22 cellular contexts compared by ENCODE assay signal in the genomic region with DNA sequence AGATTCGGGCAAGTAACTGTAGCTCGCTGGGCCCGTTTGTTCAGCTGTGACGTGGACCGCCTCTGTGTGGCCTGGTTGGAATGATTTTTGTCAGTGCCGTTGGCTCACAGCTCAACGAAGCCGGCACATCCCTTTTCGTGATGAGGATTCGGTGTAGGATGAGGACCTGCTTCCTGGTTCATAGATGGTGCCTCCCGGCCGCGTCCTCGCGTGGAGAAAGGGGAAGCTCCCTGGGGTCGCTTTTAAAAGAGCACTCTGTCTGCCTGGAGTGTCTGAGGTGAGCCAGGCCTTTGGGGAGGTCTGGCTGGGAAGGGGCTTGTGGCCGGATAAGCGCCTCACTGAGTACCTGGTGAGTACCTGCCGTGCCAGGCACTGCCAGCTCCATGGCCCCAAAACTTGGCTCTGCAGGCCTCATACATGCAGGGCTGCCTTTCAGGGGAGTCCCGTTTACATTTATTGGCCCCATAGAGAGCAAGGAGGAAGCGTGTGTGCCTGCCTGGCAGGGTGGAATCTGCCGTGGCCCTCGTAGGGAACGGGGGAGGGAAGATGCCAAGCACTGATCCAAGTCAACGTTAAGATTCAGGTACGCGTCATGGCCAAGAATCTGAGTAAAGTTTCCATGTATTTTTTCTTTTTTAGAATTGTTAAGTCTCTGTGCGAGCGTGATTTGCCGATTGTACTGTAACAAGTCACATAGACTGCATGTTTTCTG.
A peak's percentile ranks its signal among the peaks of the same experiment; 100 is the strongest.
DNase-seq lines count a peak whose midpoint lies in the region; ATAC-seq, FAIRE-seq and TF ChIP-seq lines count a peak whose summit lies in the region.
"Had no signal": no experiment of that assay in that cellular context is flagged by ENCODE, and none has a peak within 500 bp of the region (broad histone marks: within the 10 kb centered on the region; RNA-seq: fewer than 3 reads in every experiment).

No MANE protein-coding gene starts in this region.

- H3K27ac ChIP-seq in HEK293 (ENCODE audit: extremely low read depth, low read depth, low read length) (no peak overlapping the region), kidney (ENCODE audit: low read depth in 2 of 2, low read length in 2 of 2) (no peak overlapping the region)
- H3K27ac ChIP-seq: GM23248, SJSA1 had no signal

- no peak overlapping the region for H3K9ac ChIP-seq in kidney (ENCODE audit: low read length in 2 of 2)
- H3K9ac ChIP-seq: GM23248 had no signal

- POLR2A ChIA-PET in HEK293 (lab: Yijun Ruan, JAX) = no interaction called here

- H3K36me3 ChIP-seq in HEK293 (ENCODE audit: control insufficient read depth in 2 of 2, insufficient read depth in 1 of 2, low read length in 2 of 2) (peaks cover 0 to 6% of the 10 kb centered on the region in 2 experiments; a peak in 2 of 3 replicates), kidney (ENCODE audit: control insufficient read depth in 1 of 2, insufficient read depth in 2 of 2, low read length in 2 of 2) (peaks cover 0 to 3% of the 10 kb centered on the region in 2 donors)
- H3K36me3 ChIP-seq: SJSA1 had no signal

- H3K4me3 ChIP-seq in HEK293 (ENCODE audit: low read depth, low read length) = no peak overlapping the region
- H3K4me3 ChIP-seq in kidney (ENCODE audit: low read length in 2 of 2) = no peak overlapping the region
- H3K4me3 ChIP-seq: GM23248, SJSA1 had no signal

- H3K27ac Mint-ChIP-seq in progenitor cell of endocrine pancreas = peak overlapping the region; percentile 35
- H3K27ac Mint-ChIP-seq: CD4-positive, CD25-positive, alpha-beta regulatory T cell; T-cell had no signal

- H3K36me3 Mint-ChIP-seq in progenitor cell of endocrine pancreas (ENCODE audit: insufficient read depth) = peaks cover 15% of the 10 kb centered on the region
- H3K36me3 Mint-ChIP-seq: CD4-positive, CD25-positive, alpha-beta regulatory T cell; T-cell had no signal

- CTCF ChIA-PET in HEK293 (lab: Yijun Ruan, JAX) = interaction anchor here (1.2 kb wide), 1 partner anchor 20 kb away, joined by 4 read pairs; no protein-coding TSS in a partner anchor

- H3K4me1 ChIP-seq in HEK293 (ENCODE audit: control insufficient read depth, insufficient read depth, low read length) (no peaks in the 10 kb centered on the region), kidney (ENCODE audit: control insufficient read depth in 1 of 2, insufficient read depth in 1 of 2, low read depth in 1 of 2, low read length in 2 of 2) (no peaks in the 10 kb centered on the region)
- H3K4me1 ChIP-seq: SJSA1 had no signal

- no peaks in the 10 kb centered on the region for H3K9me3 Mint-ChIP-seq in progenitor cell of endocrine pancreas (ENCODE audit: low read depth)

- H3K9me3 ChIP-seq in HEK293 (ENCODE audit: control insufficient read depth, insufficient read depth, low read depth, low read length) = no peaks in the 10 kb centered on the region
- H3K9me3 ChIP-seq in kidney (ENCODE audit: control insufficient read depth in 1 of 2, low read length in 2 of 2) = no peaks in the 10 kb centered on the region
- H3K9me3 ChIP-seq: SJSA1 had no signal

- H3K4me1 Mint-ChIP-seq in progenitor cell of endocrine pancreas (ENCODE audit: low read depth) = no peaks in the 10 kb centered on the region
- H3K4me1 Mint-ChIP-seq: CD4-positive, CD25-positive, alpha-beta regulatory T cell; T-cell had no signal

- no peak overlapping the region for H3K4me3 Mint-ChIP-seq in progenitor cell of endocrine pancreas (ENCODE audit: low read depth)
- H3K4me3 Mint-ChIP-seq: CD4-positive, CD25-positive, alpha-beta regulatory T cell; T-cell had no signal

- no peaks in the 10 kb centered on the region for H3K27me3 Mint-ChIP-seq in progenitor cell of endocrine pancreas

- DNase-seq in D341Med (ENCODE audit: low spot score) = peak; percentile 24
- DNase-seq in kidney = peak; percentile 55
- no peak for DNase-seq in progenitor cell of endocrine pancreas (ENCODE audit: low spot score, unreplicated experiment)
- no peak for DNase-seq in HCEC 1CT
- DNase-seq: CD4-positive, CD25-positive, alpha-beta regulatory T cell; DMS53; GM23248; Karpas-422; NCI-H1092 treated with DMSO at 0.1 percent for 48 hours; NCI-H1436; NCI-H1930; NCI-H2107; NCI-H524 treated with DMSO at 0.1 percent for 48 hours; NCI-H774; T-cell had no signal

- intact Hi-C loops in kidney (cut with DNase I) = no loop called here

- TF ChIP-seq CTCF in HEK293 (tag by site-specific recombination; IDR thresholded peaks at IDR 0.05) (no peak), kidney (IDR thresholded peaks at IDR 0.05; ENCODE audit: borderline replicate concordance, extremely low read depth, insufficient read depth) (no peak), progenitor cell of endocrine pancreas (IDR thresholded peaks at IDR 0.05; ENCODE audit: unreplicated experiment) (no peak)

- ATAC-seq in HG03432 (IDR thresholded peaks at IDR 0.05; ENCODE audit: unreplicated experiment) = no peak
- ATAC-seq in GM21360 (IDR thresholded peaks at IDR 0.05; ENCODE audit: unreplicated experiment) = no peak
- ATAC-seq: HepG2, T-cell had no signal

- no peak for FAIRE-seq in kidney (lab: Jason Lieb, UNC)
- FAIRE-seq: G401.6, HepG2, RCC 7860 had no signal

TF ChIP-seq in HEK293, 187 proteins besides CTCF, POLR2A, EP300 and RAD21:
- no peak for TF ChIP-seq ZSCAN30 (tag by site-specific recombination; IDR thresholded peaks at IDR 0.05)
- peak; percentile 43; the same call in 1 of the 2 replicates for TF ChIP-seq ZIC2 (tag by site-specific recombination; IDR thresholded peaks at IDR 0.05)
- no peak for TF ChIP-seq KLF9 (tag by site-specific recombination; IDR thresholded peaks at IDR 0.05; ENCODE audit: low read depth)
TF ChIP-seq in HEK293: peak in this region for 1.

Comparison
In these comparisons a context has a peak if more than half of its experiments do, and no peak if none do; other contexts are left out.
1. DNase-seq: peak in D341Med (single experiment) and kidney (single experiment); none in progenitor cell of endocrine pancreas (single experiment) and HCEC 1CT (single experiment).